In genomic region chr6:4167833-4168232, GRCh38 we compare ENCODE assay signal across 9 cellular contexts.
"Had no signal": no experiment of that assay in that cellular context is flagged by ENCODE, and none has a peak within 500 bp of the region (broad histone marks: within the 10 kb centered on the region; RNA-seq: fewer than 3 reads in every experiment).

No MANE protein-coding gene starts in this region.

- H3K27ac ChIP-seq: KMS-11 had no signal

- H3K4me3 Mint-ChIP-seq: GM23338, HFFc6 had no signal

- H3K4me3 ChIP-seq: GM23338, HAP-1 had no signal

- H3K9ac ChIP-seq: KMS-11 had no signal

- ATAC-seq: GM23338 had no signal

- FAIRE-seq: HTR-8/SVneo had no signal

- H3K27ac Mint-ChIP-seq: GM23338, HFFc6 had no signal

- DNase-seq: H7, HFFc6, IMR-90, Karpas-422, KBM-7 had no signal

- H3K4me2 ChIP-seq: GM23338, KMS-11 had no signal

- H2AFZ ChIP-seq: GM23338 had no signal

- H3K36me3 ChIP-seq: HAP-1 had no signal
